Comparison of ENCODE assay signal across 11 cellular contexts in the genomic region with DNA sequence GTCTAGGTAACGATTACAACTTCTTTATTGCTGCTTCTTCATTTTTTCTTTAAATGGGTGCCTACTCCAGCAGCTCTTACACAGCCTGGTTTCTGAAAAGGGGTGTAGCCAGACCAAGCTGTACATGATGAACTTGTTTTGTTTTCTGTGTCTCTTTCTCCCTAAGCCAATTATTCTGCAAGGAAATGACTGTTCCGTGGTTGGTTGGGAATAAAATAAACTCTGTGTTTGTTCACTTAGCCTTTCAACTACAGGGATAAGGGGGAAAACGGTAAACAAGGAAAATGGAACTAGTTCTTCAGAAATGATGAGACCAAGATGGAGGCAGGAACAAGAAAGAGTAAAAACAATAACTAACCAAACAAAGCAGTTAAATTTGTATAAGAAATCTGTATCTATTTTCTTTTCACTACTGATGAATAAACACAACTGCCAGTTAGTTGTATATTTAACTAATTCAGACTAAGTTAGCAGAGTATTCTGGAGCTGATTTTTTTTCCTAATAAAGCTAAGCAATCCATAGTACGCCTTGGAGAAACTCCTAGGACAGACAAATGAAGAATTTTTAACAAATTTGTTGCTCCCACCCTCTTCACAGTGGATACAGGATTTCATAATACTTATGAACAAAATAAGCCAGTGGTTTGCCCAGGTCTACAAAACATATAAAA. TPM values are rescaled to one million over a fixed set of nuclear protein-coding genes. Genes with fewer than 3 reads are reported as not detected.
DNase-seq lines count a peak whose midpoint lies in the region; ATAC-seq, FAIRE-seq and TF ChIP-seq lines count a peak whose summit lies in the region.
"Had no signal": no experiment of that assay in that cellular context is flagged by ENCODE, and none has a peak within 500 bp of the region (broad histone marks: within the 10 kb centered on the region; RNA-seq: fewer than 3 reads in every experiment).

A gene with protein sequence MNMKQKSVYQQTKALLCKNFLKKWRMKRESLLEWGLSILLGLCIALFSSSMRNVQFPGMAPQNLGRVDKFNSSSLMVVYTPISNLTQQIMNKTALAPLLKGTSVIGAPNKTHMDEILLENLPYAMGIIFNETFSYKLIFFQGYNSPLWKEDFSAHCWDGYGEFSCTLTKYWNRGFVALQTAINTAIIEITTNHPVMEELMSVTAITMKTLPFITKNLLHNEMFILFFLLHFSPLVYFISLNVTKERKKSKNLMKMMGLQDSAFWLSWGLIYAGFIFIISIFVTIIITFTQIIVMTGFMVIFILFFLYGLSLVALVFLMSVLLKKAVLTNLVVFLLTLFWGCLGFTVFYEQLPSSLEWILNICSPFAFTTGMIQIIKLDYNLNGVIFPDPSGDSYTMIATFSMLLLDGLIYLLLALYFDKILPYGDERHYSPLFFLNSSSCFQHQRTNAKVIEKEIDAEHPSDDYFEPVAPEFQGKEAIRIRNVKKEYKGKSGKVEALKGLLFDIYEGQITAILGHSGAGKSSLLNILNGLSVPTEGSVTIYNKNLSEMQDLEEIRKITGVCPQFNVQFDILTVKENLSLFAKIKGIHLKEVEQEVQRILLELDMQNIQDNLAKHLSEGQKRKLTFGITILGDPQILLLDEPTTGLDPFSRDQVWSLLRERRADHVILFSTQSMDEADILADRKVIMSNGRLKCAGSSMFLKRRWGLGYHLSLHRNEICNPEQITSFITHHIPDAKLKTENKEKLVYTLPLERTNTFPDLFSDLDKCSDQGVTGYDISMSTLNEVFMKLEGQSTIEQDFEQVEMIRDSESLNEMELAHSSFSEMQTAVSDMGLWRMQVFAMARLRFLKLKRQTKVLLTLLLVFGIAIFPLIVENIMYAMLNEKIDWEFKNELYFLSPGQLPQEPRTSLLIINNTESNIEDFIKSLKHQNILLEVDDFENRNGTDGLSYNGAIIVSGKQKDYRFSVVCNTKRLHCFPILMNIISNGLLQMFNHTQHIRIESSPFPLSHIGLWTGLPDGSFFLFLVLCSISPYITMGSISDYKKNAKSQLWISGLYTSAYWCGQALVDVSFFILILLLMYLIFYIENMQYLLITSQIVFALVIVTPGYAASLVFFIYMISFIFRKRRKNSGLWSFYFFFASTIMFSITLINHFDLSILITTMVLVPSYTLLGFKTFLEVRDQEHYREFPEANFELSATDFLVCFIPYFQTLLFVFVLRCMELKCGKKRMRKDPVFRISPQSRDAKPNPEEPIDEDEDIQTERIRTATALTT (N-terminal part only) (minus strand): TSS at position 94 of the 671 bp plus-strand sequence. CDS start 1,192 bp downstream, outside the sequence.

- H3K9me3 Mint-ChIP-seq in brain, result peaks cover 0 to 9% (median 4%) of the 10 kb centered on the region in 5 experiments

- H3K27me3 ChIP-seq in skeletal muscle satellite cell (ENCODE audit: control insufficient read depth, insufficient read depth, low read length), result no peaks in the 10 kb centered on the region

- H3K4me2 ChIP-seq in skeletal muscle satellite cell (ENCODE audit: low read length), result peak within 1 kb of the TSS; percentile 69

- peak; percentile 47 for DNase-seq in GM04503 (ENCODE audit: low read depth)
- peak; percentile 89 for DNase-seq in iris pigment epithelial cell (ENCODE audit: low read depth)
- no peak for DNase-seq in NK-92 (lab: John Stamatoyannopoulos, UW; ENCODE audit: unreplicated experiment)
- DNase-seq in HTR-8/SVneo (ENCODE audit: insufficient read length, low spot score), result no peak
- DNase-seq in activated T-cell treated with anti-CD3 and anti-CD28 coated beads, Interleukin-2, amount 50 U/mL, for 48 hours, result no peak
- DNase-seq: activated naive CD4-positive, alpha-beta T cell; DMS 273 treated with DMSO at 0.1 percent for 48 hours; stimulated activated naive B cell treated with anti-CD40 and anti-IgM and Interleukin-4, amounts not matched to agents 10 μg/mL and 1 μg/mL and 100 μg/mL, for 72 hours had no signal

- H3K36me3 ChIP-seq in skeletal muscle satellite cell (ENCODE audit: insufficient read depth, low read length), result no peaks in the 10 kb centered on the region

- H3K4me1 ChIP-seq in skeletal muscle satellite cell (ENCODE audit: control insufficient read depth, insufficient read depth, low read length), result peaks cover 16% of the 10 kb centered on the region

- no peaks in the 10 kb centered on the region for H3K36me3 Mint-ChIP-seq in brain
- H3K36me3 Mint-ChIP-seq: stimulated activated naive B cell treated with anti-CD40 and anti-IgM and Interleukin-4, amounts not matched to agents 10 μg/mL and 1 μg/mL and 100 μg/mL, for 72 hours had no signal

- peak within 1 kb of the TSS; percentile 61 for H3K9ac ChIP-seq in skeletal muscle satellite cell (ENCODE audit: low read depth, low read length)

- peak within 1 kb of the TSS in 1 of 5 experiments; percentile 80 for H3K4me3 Mint-ChIP-seq in brain
- H3K4me3 Mint-ChIP-seq: stimulated activated naive B cell treated with anti-CD40 and anti-IgM and Interleukin-4, amounts not matched to agents 10 μg/mL and 1 μg/mL and 100 μg/mL, for 72 hours had no signal

- H3K27ac Mint-ChIP-seq in brain, result peak within 1 kb of the TSS in 3 of 5 experiments; percentile 42 to 92 (median 71)
- H3K27ac Mint-ChIP-seq: stimulated activated naive B cell treated with anti-CD40 and anti-IgM and Interleukin-4, amounts not matched to agents 10 μg/mL and 1 μg/mL and 100 μg/mL, for 72 hours had no signal

- peak within 1 kb of the TSS; percentile 57 for H3K4me3 ChIP-seq in skeletal muscle satellite cell (ENCODE audit: low read length)

- no peaks in the 10 kb centered on the region for H3K9me3 ChIP-seq in skeletal muscle satellite cell (replicated peaks; ENCODE audit: low read length)

- H3K27me3 Mint-ChIP-seq in brain, result no peaks in the 10 kb centered on the region
- H3K27me3 Mint-ChIP-seq: stimulated activated naive B cell treated with anti-CD40 and anti-IgM and Interleukin-4, amounts not matched to agents 10 μg/mL and 1 μg/mL and 100 μg/mL, for 72 hours had no signal

- peaks cover 11% of the 10 kb centered on the region for H3K4me1 Mint-ChIP-seq in brain

- no peak for FAIRE-seq in HTR-8/SVneo (lab: Jason Lieb, UNC)

- no peak for TF ChIP-seq CTCF in brain (conservative IDR thresholded peaks at IDR 0.05)

- no peak for ATAC-seq in HG02798 (IDR thresholded peaks at IDR 0.05; ENCODE audit: poor library complexity, unreplicated experiment)
- ATAC-seq: stimulated activated naive B cell treated with anti-CD40 and anti-IgM and Interleukin-4, amounts not matched to agents 10 μg/mL and 1 μg/mL and 100 μg/mL, for 72 hours had no signal

RNA-seq across cellular contexts. Expression of the gene that starts here (rescaled TPM):
- polyA plus RNA-seq in brain (ENCODE audit: insufficient read depth, low read depth, low replicate concordance), result 0.81 TPM
- total RNA-seq in skeletal muscle satellite cell (2012; rRNA removed), result 12.9 and 22.6 TPM in 2 replicates

Comparison
In these comparisons a context has a peak if more than half of its experiments do, and no peak if none do; other contexts are left out.
1. DNase-seq: peak in GM04503 (single experiment) and iris pigment epithelial cell (single experiment); none in NK-92 (single experiment), HTR-8/SVneo (single experiment) and activated T-cell treated with anti-CD3 and anti-CD28 coated beads, Interleukin-2, amount 50 U/mL, for 48 hours (0 of 2).